Comparison of ENCODE assay signal across 21 cellular contexts in the genomic region with DNA sequence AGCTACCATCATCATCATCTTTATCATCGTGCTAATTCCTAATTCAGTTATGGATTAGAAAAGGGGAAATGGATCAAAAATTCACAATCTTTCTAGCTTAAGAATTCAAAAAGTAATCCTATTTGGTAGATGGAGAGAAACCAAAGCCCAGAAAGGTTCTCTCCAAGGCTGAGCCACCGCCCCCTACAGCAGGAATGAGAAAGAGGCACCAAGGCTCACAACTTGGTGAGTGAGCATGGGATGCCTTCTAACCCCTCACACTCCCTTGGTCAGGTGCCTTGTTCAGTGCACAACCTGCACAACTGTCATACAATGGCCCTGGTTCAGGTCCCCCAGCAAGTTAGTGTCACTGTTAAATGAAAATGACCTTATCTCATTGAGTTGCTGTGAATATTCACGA.
DNase-seq lines count a peak whose midpoint lies in the region; ATAC-seq, FAIRE-seq and TF ChIP-seq lines count a peak whose summit lies in the region.
"Had no signal": no experiment of that assay in that cellular context is flagged by ENCODE, and none has a peak within 500 bp of the region (broad histone marks: within the 10 kb centered on the region; RNA-seq: fewer than 3 reads in every experiment).

No MANE protein-coding gene starts in this region.

- H2AFZ ChIP-seq in HCT116 (ENCODE audit: low read depth, low read length, poor library complexity, severe bottlenecking), result no peak overlapping the region
- H2AFZ ChIP-seq in H1 (ENCODE audit: low read length), result no peak overlapping the region

- H3K36me3 ChIP-seq in GM06990 (ENCODE audit: control insufficient read depth, insufficient read depth, low read length) (no peaks in the 10 kb centered on the region), HCT116 (ENCODE audit: control insufficient read depth in 1 of 2, insufficient read depth in 2 of 2, low read length in 2 of 2) (no peaks in the 10 kb centered on the region), H1 (ENCODE audit: control insufficient read depth in 2 of 4, insufficient read depth in 4 of 4, low read length in 3 of 4) (no peaks in the 10 kb centered on the region), mesendoderm (ENCODE audit: control insufficient read depth, insufficient read depth, low read length) (no peaks in the 10 kb centered on the region)
- H3K36me3 ChIP-seq: BE2C, SJSA1 had no signal

- H2BK20ac ChIP-seq in H1 (ENCODE audit: low read length), result no peak overlapping the region

- no peak for DNase-seq in GM06990 (ENCODE audit: extremely low read depth, insufficient read length)
- DNase-seq in HCT116 (ENCODE audit: low read depth, low spot score), result no peak
- no peak for DNase-seq in H1 (ENCODE audit: low read depth in 1 of 2, low spot score in 2 of 2)
- DNase-seq in mesendoderm, result peak; percentile 13
- no peak for DNase-seq in SKM-1 treated with dmso at 0.1 percent for 144 hours (lab: John Stamatoyannopoulos, UW; ENCODE audit: unreplicated experiment)
- DNase-seq in GDM1 (lab: John Stamatoyannopoulos, UW), result no peak
- no peak for DNase-seq in NCI-H1436 treated with DMSO at 0.1 percent for 48 hours (lab: John Stamatoyannopoulos, UW)
- DNase-seq: BE2C; CD4-positive, CD25-positive, alpha-beta regulatory T cell; COR-L47; DMS79 treated with DMSO at 0.1 percent for 48 hours; KBM-7; NCI-H1092 treated with DMSO at 0.1 percent for 48 hours; NCI-H2081 treated with DMSO at 0.1 percent for 48 hours; NCI-H2171 treated with DMSO at 0.1 percent for 48 hours; NCI-H524 treated with DMSO at 0.1 percent for 48 hours had no signal

- FAIRE-seq in H1 (lab: Jason Lieb, UNC), result no peak
- FAIRE-seq: A549, GM12892, GM18507 had no signal

- no peak overlapping the region for H4K8ac ChIP-seq in H1 (ENCODE audit: extremely low read depth, insufficient read depth, low read length)
- no peak overlapping the region for H4K8ac ChIP-seq in mesendoderm (ENCODE audit: low read depth, low read length)

- H3K79me1 ChIP-seq in H1 (ENCODE audit: low read depth, low read length), result no peaks in the 10 kb centered on the region
- no peaks in the 10 kb centered on the region for H3K79me1 ChIP-seq in mesendoderm (ENCODE audit: low read length)

- H3K9me3 ChIP-seq in HCT116 (ENCODE audit: control insufficient read depth in 1 of 2, insufficient read depth in 1 of 2, low read depth in 1 of 2, low read length in 2 of 2), result no peaks in the 10 kb centered on the region
- H3K9me3 ChIP-seq in H1 (ENCODE audit: insufficient read depth in 2 of 2, low read depth in 1 of 2, low read length in 1 of 2), result no peaks in the 10 kb centered on the region
- H3K9me3 ChIP-seq: A549, BE2C, SJSA1 had no signal

- H2BK5ac ChIP-seq in H1 (ENCODE audit: low read depth, low read length), result no peak overlapping the region
- no peak overlapping the region for H2BK5ac ChIP-seq in mesendoderm (ENCODE audit: low read length)

- H4K5ac ChIP-seq in H1 (ENCODE audit: insufficient read length, low read depth, low read length) (no peak overlapping the region), mesendoderm (ENCODE audit: low read length) (no peak overlapping the region)

- H3K18ac ChIP-seq in H1 (ENCODE audit: extremely low read depth, low read length) (no peak overlapping the region), mesendoderm (ENCODE audit: low read length) (no peak overlapping the region)

- H4K20me1 ChIP-seq in HCT116 (ENCODE audit: insufficient read depth) (no peaks in the 10 kb centered on the region), H1 (replicated peaks in 1 of 2; ENCODE audit: control insufficient read depth in 1 of 2, insufficient read depth in 2 of 2, low read length in 2 of 2) (no peaks in the 10 kb centered on the region)

- H2BK120ac ChIP-seq in H1 (replicated peaks; ENCODE audit: low read depth, low read length) (no peak overlapping the region), mesendoderm (ENCODE audit: low read depth, low read length) (no peak overlapping the region)

- H3K27me3 ChIP-seq in GM06990 (replicated peaks; ENCODE audit: control insufficient read depth, insufficient read depth, low read length) (no peaks in the 10 kb centered on the region), HCT116 (ENCODE audit: insufficient read depth, low read length) (peaks cover 19% of the 10 kb centered on the region), H1 (replicated peaks in 1 of 4; ENCODE audit: control insufficient read depth in 3 of 4, extremely low read depth in 1 of 4, insufficient read depth in 3 of 4, low read length in 3 of 4) (no peaks in the 10 kb centered on the region), mesendoderm (ENCODE audit: insufficient read depth, low read length, poor library complexity) (no peaks in the 10 kb centered on the region)

- TF ChIP-seq CTCF in GM06990 (IDR thresholded peaks at IDR 0.05; ENCODE audit: insufficient read depth, low read length, poor library complexity, severe bottlenecking) (peak; percentile 3), HCT116 (IDR thresholded peaks at IDR 0.05 in 2 of 3, conservative IDR thresholded peaks at IDR 0.05 in 1 of 3; ENCODE audit: borderline replicate concordance in 1 of 3, insufficient read depth in 1 of 3, low read depth in 2 of 3, low read length in 2 of 3) (peak in 2 of 3 experiments; percentile 18 to 30; a peak in 2 of 6 replicates), H1 (IDR thresholded peaks at IDR 0.05; ENCODE audit: control extremely low read depth in 1 of 3, insufficient read depth in 1 of 3, low read depth in 1 of 3, low read length in 3 of 3) (peak; percentile 34 to 54 (median 47))

- H3K23me2 ChIP-seq in H1 (ENCODE audit: low read depth, low read length), result 0 out of 2 replicates have a peak, but pooled peaks cover 2% of the 10 kb centered on the region

- 88% methylated on average over 3 of the region's 3 CpGs; no CpG with 5 or more reads in 1 of the 2 experiments for WGBS in H1 (ENCODE audit: extremely low coverage in 1 of 2, insufficient coverage in 1 of 2, insufficient read length in 1 of 2, insufficient replicate concordance in 2 of 2, low coverage in 1 of 2, low lambda C conversion rate in 2 of 2, missing lambda C conversion rate in 1 of 2), 2 experiments
- WGBS in mesendoderm (ENCODE audit: extremely low coverage, insufficient coverage, low lambda C conversion rate), result no CpG with 5 or more reads among the region's 3 CpGs

- no peak for TF ChIP-seq RAD21 in HCT116 (IDR thresholded peaks at IDR 0.05; ENCODE audit: low read depth)
- TF ChIP-seq RAD21 in H1 (IDR thresholded peaks at IDR 0.05 in 1 of 2, conservative IDR thresholded peaks at IDR 0.05 in 1 of 2; ENCODE audit: low read depth in 2 of 2, low read length in 2 of 2), result peak in 1 of 2 experiments; percentile 8; a peak in 2 of 4 replicates

- H3K27ac ChIP-seq in HCT116 (ENCODE audit: low read depth, low read length) (no peak overlapping the region), H1 (ENCODE audit: low read depth, low read length) (no peak overlapping the region), mesendoderm (ENCODE audit: low read depth, low read length) (no peak overlapping the region)
- H3K27ac ChIP-seq: A549, SJSA1 had no signal

- no peak overlapping the region for H3K4me3 ChIP-seq in GM06990 (replicated peaks; ENCODE audit: low read depth, low read length)
- H3K4me3 ChIP-seq in HCT116 (replicated peaks in 1 of 2; ENCODE audit: low read depth in 1 of 2, low read length in 2 of 2), result no peak overlapping the region
- H3K4me3 ChIP-seq in H1 (ENCODE audit: extremely low read depth in 1 of 4, insufficient read depth in 2 of 4, low read depth in 3 of 4, low read length in 4 of 4), result no peak overlapping the region
- H3K4me3 ChIP-seq in mesendoderm (ENCODE audit: low read length), result no peak overlapping the region
- H3K4me3 ChIP-seq: A549, SJSA1 had no signal

- BruUV-seq in HCT116 (replicated peaks; lab: Mats Ljungman, UMichigan), result no TSS peak

- no peaks in the 10 kb centered on the region for H3K4me1 ChIP-seq in HCT116 (ENCODE audit: control insufficient read depth in 1 of 2, insufficient read depth in 2 of 2, low read length in 2 of 2)
- H3K4me1 ChIP-seq in H1 (replicated peaks in 1 of 4; ENCODE audit: control insufficient read depth in 3 of 4, insufficient read depth in 4 of 4, low read length in 3 of 4), result no peaks in the 10 kb centered on the region
- no peaks in the 10 kb centered on the region for H3K4me1 ChIP-seq in mesendoderm (ENCODE audit: control insufficient read depth, low read depth, low read length)
- H3K4me1 ChIP-seq: A549, BE2C, SJSA1 had no signal

- CTCF ChIA-PET in HCT116 (lab: Charles Lee) (no interaction called here), H1 (lab: Charles Lee; ENCODE audit: partially characterized antibody) (interaction anchor here (0.7 to 4.9 kb wide), 9 partner anchors 9 to 38 kb away, joined by 3 to 22 read pairs (median 5); no protein-coding TSS in a partner anchor)

- H4K91ac ChIP-seq in H1 (replicated peaks; ENCODE audit: insufficient read length, low read length), result no peak overlapping the region

- H3K79me2 ChIP-seq in HCT116 (ENCODE audit: insufficient read depth, low read length), result no peaks in the 10 kb centered on the region
- no peaks in the 10 kb centered on the region for H3K79me2 ChIP-seq in H1 (ENCODE audit: control insufficient read depth in 1 of 2, insufficient read depth in 2 of 2, low read length in 2 of 2)
- H3K79me2 ChIP-seq in mesendoderm (ENCODE audit: control insufficient read depth, insufficient read depth, low read length), result no peaks in the 10 kb centered on the region

- 0 out of 2 replicates have a peak, but pooled peaks have one; percentile 54 for ATAC-seq in HCT116
- ATAC-seq: A549, Right ventricle myocardium inferior had no signal

- H3K23ac ChIP-seq in H1 (ENCODE audit: insufficient read length) (no peak overlapping the region), mesendoderm (ENCODE audit: low read length) (no peak overlapping the region)

- H3K4me2 ChIP-seq in HCT116 (ENCODE audit: low read length), result no peak overlapping the region
- H3K4me2 ChIP-seq in H1 (ENCODE audit: insufficient read depth in 1 of 2, low read depth in 2 of 2, low read length in 2 of 2), result no peak overlapping the region
- no peak overlapping the region for H3K4me2 ChIP-seq in mesendoderm (ENCODE audit: low read length)
- H3K4me2 ChIP-seq: A549 had no signal

- no peak overlapping the region for H2BK12ac ChIP-seq in H1 (ENCODE audit: low read depth, low read length)

- no peak for TF ChIP-seq EP300 in H1 (IDR thresholded peaks at IDR 0.05; ENCODE audit: borderline replicate concordance in 1 of 2, low read depth in 2 of 2, low read length in 2 of 2)

- H3K9ac ChIP-seq in HCT116 (ENCODE audit: low read length) (no peak overlapping the region), H1 (replicated peaks in 1 of 4; ENCODE audit: extremely low read depth in 1 of 4, low read depth in 3 of 4, low read length in 3 of 4) (no peak overlapping the region), mesendoderm (ENCODE audit: low read length) (no peak overlapping the region)

- H2AK5ac ChIP-seq in H1 (ENCODE audit: low read depth, low read length) (no peak overlapping the region), mesendoderm (ENCODE audit: low read length) (no peak overlapping the region)

- TF ChIP-seq POLR2A in HCT116 (IDR thresholded peaks at IDR 0.05; ENCODE audit: borderline replicate concordance, extremely low read depth, insufficient read depth, insufficient read length) (no peak), H1 (IDR thresholded peaks at IDR 0.05; ENCODE audit: control extremely low read depth in 1 of 2, low read depth in 2 of 2, low read length in 2 of 2) (no peak)

- no peak overlapping the region for H3K4ac ChIP-seq in H1 (replicated peaks; ENCODE audit: insufficient read length, low read depth, low read length)
- no peak overlapping the region for H3K4ac ChIP-seq in mesendoderm (ENCODE audit: low read depth, low read length)

- intact Hi-C loops in HCT116 (cut with micrococcal nuclease), result no loop called here

- H3K9me2 ChIP-seq in HCT116 (ENCODE audit: insufficient read depth), result no peaks in the 10 kb centered on the region

- no peak overlapping the region for H2BK15ac ChIP-seq in H1 (ENCODE audit: low read length)
- no peak overlapping the region for H2BK15ac ChIP-seq in mesendoderm (replicated peaks; ENCODE audit: low read depth)

- no peak overlapping the region for H3K14ac ChIP-seq in H1 (ENCODE audit: insufficient read length)

- POLR2A ChIA-PET in HCT116 (lab: Charles Lee), result no interaction called here
- POLR2A ChIA-PET in H1 (lab: Charles Lee; ENCODE audit: partially characterized antibody), result no interaction called here

- H3K56ac ChIP-seq in H1 (replicated peaks; ENCODE audit: insufficient read length, low read depth, low read length) (no peak overlapping the region), mesendoderm (ENCODE audit: low read length) (no peak overlapping the region)

- RAD21 ChIA-PET in HCT116 (lab: Charles Lee; ENCODE audit: low non-redundant PET in 1 of 2, low total read pairs in 2 of 2, uncharacterized antibody in 2 of 2, unreplicated experiment in 2 of 2), result no interaction called here
